In the genomic region with DNA sequence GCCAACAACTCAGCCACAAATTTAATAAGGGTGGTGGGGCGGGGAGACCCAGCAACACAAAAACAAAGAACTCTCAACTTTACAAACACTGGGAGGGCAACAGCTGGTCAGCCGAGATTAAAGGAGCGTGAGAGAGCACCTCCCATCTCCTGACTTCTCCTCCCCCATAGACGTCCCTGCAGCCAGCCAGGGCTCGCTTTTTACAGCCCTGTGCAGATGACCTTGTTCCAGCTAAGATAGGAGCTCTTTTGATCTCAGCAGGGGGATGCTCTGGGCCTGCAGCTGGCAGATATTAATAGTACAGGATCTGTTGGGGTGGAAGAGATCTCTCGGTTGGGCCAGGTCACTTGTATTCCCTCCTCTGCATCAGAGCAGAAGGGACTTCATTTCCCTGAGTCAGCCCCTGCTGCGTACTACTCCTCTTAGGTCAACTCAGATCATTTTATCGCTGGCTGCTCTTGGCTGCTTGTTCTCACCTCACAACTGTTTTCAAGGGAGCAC, we compare ENCODE assay signal across 2 cellular contexts.
A peak's percentile ranks its signal among the peaks of the same experiment; 100 is the strongest.
TF ChIP-seq lines count a peak whose summit lies in the region.

No MANE protein-coding gene starts in this region.

TF ChIP-seq in Ishikawa, 13 proteins besides CTCF, POLR2A, EP300 and RAD21 (continued from another document):
- TF ChIP-seq REST (IDR thresholded peaks at IDR 0.05; ENCODE audit: low read depth) = no peak
- no peak for TF ChIP-seq CREB1 (IDR thresholded peaks at IDR 0.05; ENCODE audit: low read depth)
- TF ChIP-seq CEBPB (IDR thresholded peaks at IDR 0.05) = no peak
- TF ChIP-seq, protein P1, sequence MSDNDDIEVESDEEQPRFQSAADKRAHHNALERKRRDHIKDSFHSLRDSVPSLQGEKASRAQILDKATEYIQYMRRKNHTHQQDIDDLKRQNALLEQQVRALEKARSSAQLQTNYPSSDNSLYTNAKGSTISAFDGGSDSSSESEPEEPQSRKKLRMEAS (IDR thresholded peaks at IDR 0.05) = 0 out of 2 replicates have a peak, but pooled peaks have one; percentile 13

TF ChIP-seq in HepG2, 621 proteins besides CTCF, POLR2A, EP300 and RAD21 (continued from another document and continues in another):
- no peak for TF ChIP-seq ZNF235 (CRISPR knock-in tag; IDR thresholded peaks at IDR 0.05; ENCODE audit: borderline replicate concordance)
- TF ChIP-seq ZHX1 (CRISPR knock-in tag; IDR thresholded peaks at IDR 0.05; ENCODE audit: low read depth) = no peak
- no peak for TF ChIP-seq FOXP1 (IDR thresholded peaks at IDR 0.05)
- peak; percentile 84; the same call in 1 of the 2 replicates for TF ChIP-seq FOXP1 (CRISPR knock-in tag; IDR thresholded peaks at IDR 0.05)
- TF ChIP-seq HOXA5 (CRISPR knock-in tag; IDR thresholded peaks at IDR 0.05) = no peak
- TF ChIP-seq TEAD2 (CRISPR knock-in tag; IDR thresholded peaks at IDR 0.05) = no peak
- TF ChIP-seq ZNF292 (CRISPR knock-in tag; IDR thresholded peaks at IDR 0.05; ENCODE audit: borderline replicate concordance, low read depth) = peak; percentile 94
- no peak for TF ChIP-seq ZNF251 (CRISPR knock-in tag; IDR thresholded peaks at IDR 0.05)
- TF ChIP-seq, protein P2, sequence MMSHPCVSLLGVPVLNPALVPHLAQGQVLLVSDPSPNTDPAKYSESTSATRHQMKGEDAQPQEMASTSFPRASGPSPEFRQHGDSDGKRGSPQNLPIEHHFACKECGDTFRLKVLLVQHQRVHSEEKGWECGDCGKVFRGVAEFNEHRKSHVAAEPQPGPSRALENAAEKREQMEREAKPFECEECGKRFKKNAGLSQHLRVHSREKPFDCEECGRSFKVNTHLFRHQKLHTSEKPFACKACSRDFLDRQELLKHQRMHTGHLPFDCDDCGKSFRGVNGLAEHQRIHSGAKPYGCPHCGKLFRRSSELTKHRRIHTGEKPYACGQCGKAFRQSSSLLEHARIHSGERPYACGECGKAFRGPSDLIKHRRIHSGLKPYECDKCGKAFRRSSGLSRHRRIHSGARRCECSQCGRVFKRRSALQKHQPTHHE (CRISPR knock-in tag; IDR thresholded peaks at IDR 0.05; ENCODE audit: borderline replicate concordance) = no peak
- TF ChIP-seq NR3C1 (CRISPR knock-in tag; IDR thresholded peaks at IDR 0.05) = no peak
- no peak for TF ChIP-seq NFRKB (IDR thresholded peaks at IDR 0.05)
- peak; percentile 54 for TF ChIP-seq POGZ (CRISPR knock-in tag; IDR thresholded peaks at IDR 0.05)
- TF ChIP-seq ATF2 (CRISPR knock-in tag; IDR thresholded peaks at IDR 0.05) = 0 out of 2 replicates have a peak, but pooled peaks have one; percentile 41
- TF ChIP-seq TRIM24 (CRISPR knock-in tag; IDR thresholded peaks at IDR 0.05) = no peak
- no peak for TF ChIP-seq STAT5B (CRISPR knock-in tag; IDR thresholded peaks at IDR 0.05)
- TF ChIP-seq PHF20 (CRISPR knock-in tag; IDR thresholded peaks at IDR 0.05) = no peak
- no peak; the same call in 1 of the 2 replicates for TF ChIP-seq NR2C2 (CRISPR knock-in tag; IDR thresholded peaks at IDR 0.05; ENCODE audit: borderline replicate concordance)
- TF ChIP-seq HNF1B (CRISPR knock-in tag; IDR thresholded peaks at IDR 0.05) = no peak
- peak; percentile 65 for TF ChIP-seq RXRB (CRISPR knock-in tag; IDR thresholded peaks at IDR 0.05; ENCODE audit: borderline replicate concordance)
- no peak for TF ChIP-seq FOXK2 (IDR thresholded peaks at IDR 0.05)
- TF ChIP-seq TP53 (CRISPR knock-in tag; conservative IDR thresholded peaks at IDR 0.05) = no peak
- TF ChIP-seq WIZ (CRISPR knock-in tag; IDR thresholded peaks at IDR 0.05) = no peak
- no peak for TF ChIP-seq ZNF674 (CRISPR knock-in tag; IDR thresholded peaks at IDR 0.05; ENCODE audit: low read depth)
- no peak; the same call in 1 of the 2 replicates for TF ChIP-seq GABPB1 (CRISPR knock-in tag; IDR thresholded peaks at IDR 0.05)
- peak; percentile 56; the same call in 1 of the 2 replicates for TF ChIP-seq ELF3 (CRISPR knock-in tag; IDR thresholded peaks at IDR 0.05)
- TF ChIP-seq TEAD3 (CRISPR knock-in tag; optimal IDR thresholded peaks at IDR 0.05; ENCODE audit: borderline replicate concordance) = no peak
- no peak for TF ChIP-seq SOX6 (IDR thresholded peaks at IDR 0.05)
- TF ChIP-seq SOX6 (CRISPR knock-in tag; IDR thresholded peaks at IDR 0.05) = peak; percentile 89
- TF ChIP-seq ZNF616 (CRISPR knock-in tag; IDR thresholded peaks at IDR 0.05; ENCODE audit: low read depth) = no peak
- no peak for TF ChIP-seq ZNF274 (CRISPR knock-in tag; IDR thresholded peaks at IDR 0.05)
- TF ChIP-seq TBX2 (CRISPR knock-in tag; IDR thresholded peaks at IDR 0.05; ENCODE audit: borderline replicate concordance) = peak; percentile 97
- no peak for TF ChIP-seq PRDM4 (CRISPR knock-in tag; IDR thresholded peaks at IDR 0.05; ENCODE audit: borderline replicate concordance)
- TF ChIP-seq POLR2AphosphoS2 (IDR thresholded peaks at IDR 0.05; ENCODE audit: low read depth, low read length) = no peak
- no peak for TF ChIP-seq ZFP36L2 (CRISPR knock-in tag; IDR thresholded peaks at IDR 0.05)
- no peak for TF ChIP-seq U2AF2 (IDR thresholded peaks at IDR 0.05; ENCODE audit: low read depth, low read length)
- TF ChIP-seq ZNF597 (CRISPR knock-in tag; IDR thresholded peaks at IDR 0.05) = no peak
- TF ChIP-seq KLF13 (CRISPR knock-in tag; IDR thresholded peaks at IDR 0.05) = no peak
- TF ChIP-seq ZBTB42 (CRISPR knock-in tag; IDR thresholded peaks at IDR 0.05) = peak; percentile 90
- TF ChIP-seq ZNF556 (CRISPR knock-in tag; IDR thresholded peaks at IDR 0.05; ENCODE audit: borderline replicate concordance) = no peak
- no peak for TF ChIP-seq PAWR (CRISPR knock-in tag; IDR thresholded peaks at IDR 0.05; ENCODE audit: borderline replicate concordance)
- TF ChIP-seq TCF7 (IDR thresholded peaks at IDR 0.05; ENCODE audit: low read depth) = peak; percentile 93
- no peak for TF ChIP-seq HNRNPK (IDR thresholded peaks at IDR 0.05; ENCODE audit: low read depth, low read length, poor library complexity, severe bottlenecking)
- no peak for TF ChIP-seq E2F5 (CRISPR knock-in tag; conservative IDR thresholded peaks at IDR 0.05)
- TF ChIP-seq, protein P3, sequence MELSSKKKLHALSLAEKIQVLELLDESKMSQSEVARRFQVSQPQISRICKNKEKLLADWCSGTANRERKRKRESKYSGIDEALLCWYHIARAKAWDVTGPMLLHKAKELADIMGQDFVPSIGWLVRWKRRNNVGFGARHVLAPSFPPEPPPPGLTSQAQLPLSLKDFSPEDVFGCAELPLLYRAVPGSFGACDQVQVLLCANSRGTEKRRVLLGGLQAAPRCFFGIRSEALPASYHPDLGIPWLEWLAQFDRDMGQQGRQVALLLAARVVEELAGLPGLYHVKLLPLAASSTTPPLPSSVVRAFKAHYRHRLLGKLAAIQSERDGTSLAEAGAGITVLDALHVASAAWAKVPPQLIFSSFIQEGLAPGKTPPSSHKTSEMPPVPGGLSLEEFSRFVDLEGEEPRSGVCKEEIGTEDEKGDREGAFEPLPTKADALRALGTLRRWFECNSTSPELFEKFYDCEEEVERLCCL (CRISPR knock-in tag; IDR thresholded peaks at IDR 0.05; ENCODE audit: borderline replicate concordance) = no peak
- no peak for TF ChIP-seq ZNF431 (CRISPR knock-in tag; IDR thresholded peaks at IDR 0.05; ENCODE audit: borderline replicate concordance, low read depth)
- no peak for TF ChIP-seq MXD1 (CRISPR knock-in tag; IDR thresholded peaks at IDR 0.05)
- no peak for TF ChIP-seq ZNF563 (CRISPR knock-in tag; IDR thresholded peaks at IDR 0.05)
- TF ChIP-seq, protein P4, sequence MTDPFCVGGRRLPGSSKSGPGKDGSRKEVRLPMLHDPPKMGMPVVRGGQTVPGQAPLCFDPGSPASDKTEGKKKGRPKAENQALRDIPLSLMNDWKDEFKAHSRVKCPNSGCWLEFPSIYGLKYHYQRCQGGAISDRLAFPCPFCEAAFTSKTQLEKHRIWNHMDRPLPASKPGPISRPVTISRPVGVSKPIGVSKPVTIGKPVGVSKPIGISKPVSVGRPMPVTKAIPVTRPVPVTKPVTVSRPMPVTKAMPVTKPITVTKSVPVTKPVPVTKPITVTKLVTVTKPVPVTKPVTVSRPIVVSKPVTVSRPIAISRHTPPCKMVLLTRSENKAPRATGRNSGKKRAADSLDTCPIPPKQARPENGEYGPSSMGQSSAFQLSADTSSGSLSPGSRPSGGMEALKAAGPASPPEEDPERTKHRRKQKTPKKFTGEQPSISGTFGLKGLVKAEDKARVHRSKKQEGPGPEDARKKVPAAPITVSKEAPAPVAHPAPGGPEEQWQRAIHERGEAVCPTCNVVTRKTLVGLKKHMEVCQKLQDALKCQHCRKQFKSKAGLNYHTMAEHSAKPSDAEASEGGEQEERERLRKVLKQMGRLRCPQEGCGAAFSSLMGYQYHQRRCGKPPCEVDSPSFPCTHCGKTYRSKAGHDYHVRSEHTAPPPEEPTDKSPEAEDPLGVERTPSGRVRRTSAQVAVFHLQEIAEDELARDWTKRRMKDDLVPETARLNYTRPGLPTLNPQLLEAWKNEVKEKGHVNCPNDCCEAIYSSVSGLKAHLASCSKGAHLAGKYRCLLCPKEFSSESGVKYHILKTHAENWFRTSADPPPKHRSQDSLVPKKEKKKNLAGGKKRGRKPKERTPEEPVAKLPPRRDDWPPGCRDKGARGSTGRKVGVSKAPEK (CRISPR knock-in tag; IDR thresholded peaks at IDR 0.05; ENCODE audit: borderline replicate concordance) = no peak
